In the genomic region with DNA sequence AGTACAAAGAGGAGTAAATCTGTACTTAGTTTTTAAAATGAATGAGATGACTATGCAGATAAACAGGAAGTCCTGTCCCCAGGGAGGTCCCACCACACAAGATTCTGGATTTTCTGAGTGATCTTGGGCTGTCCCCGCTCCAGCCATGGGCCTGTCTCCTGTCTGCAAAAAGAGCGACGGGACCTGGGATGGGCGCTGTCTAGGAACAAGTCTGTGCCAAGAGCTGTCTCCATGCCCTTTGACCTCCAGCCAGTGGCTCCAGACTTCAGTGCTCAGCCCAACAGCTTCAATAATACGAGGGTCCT, we compare ENCODE assay signal across 9 cellular contexts. TPM values are rescaled to one million over a fixed set of nuclear protein-coding genes. Genes with fewer than 3 reads are reported as not detected.
DNase-seq lines count a peak whose midpoint lies in the region; ATAC-seq, FAIRE-seq and TF ChIP-seq lines count a peak whose summit lies in the region.
"Had no signal": no experiment of that assay in that cellular context is flagged by ENCODE, and none has a peak within 500 bp of the region (broad histone marks: within the 10 kb centered on the region; RNA-seq: fewer than 3 reads in every experiment).

No MANE protein-coding gene starts in this region.

- intact Hi-C loops in psoas muscle (cut with DNase I): no loop called here

- POLR2A ChIA-PET in CD8-positive, alpha-beta memory T cell (lab: Charles Lee): no interaction called here

- H3K9ac ChIP-seq in OCI-LY3 (ENCODE audit: low read length): no peak overlapping the region

- peak overlapping the region in 5 of 8 donors; percentile 35 to 100 (median 72) for H3K27ac Mint-ChIP-seq in CD8-positive, alpha-beta memory T cell

- TF ChIP-seq CTCF in OCI-LY3 (IDR thresholded peaks at IDR 0.05; ENCODE audit: low read depth, low read length) (no peak), coronary artery (IDR thresholded peaks at IDR 0.05) (no peak), psoas muscle (IDR thresholded peaks at IDR 0.05) (no peak), D721Med (IDR thresholded peaks at IDR 0.05; ENCODE audit: insufficient read depth, missing control alignments) (no peak)

- H3K36me3 Mint-ChIP-seq in CD8-positive, alpha-beta memory T cell: peaks cover 0 to 24% (median 0%) of the 10 kb centered on the region in 3 donors

- WGBS in psoas muscle, 3 donors: 57 to 73% (median 62%) methylated on average over 5 of the region's 5 CpGs

- peaks cover 82% of the 10 kb centered on the region for H4K20me1 ChIP-seq in OCI-LY3 (ENCODE audit: insufficient read depth, low read length)

- no peaks in the 10 kb centered on the region for H3K9me3 ChIP-seq in CD8-positive, alpha-beta memory T cell (ENCODE audit: low read length)
- H3K9me3 ChIP-seq in OCI-LY3 (ENCODE audit: insufficient read depth, low read length) (no peaks in the 10 kb centered on the region), psoas muscle (no peaks in the 10 kb centered on the region)

- H3K27me3 Mint-ChIP-seq in CD8-positive, alpha-beta memory T cell: peaks cover 0 to 1% of the 10 kb centered on the region in 2 donors

- no peaks in the 10 kb centered on the region for H3K9me3 Mint-ChIP-seq in CD8-positive, alpha-beta memory T cell

- H3K4me1 ChIP-seq in CD8-positive, alpha-beta memory T cell (ENCODE audit: insufficient read depth, low read length): peaks cover 40% of the 10 kb centered on the region
- H3K4me1 ChIP-seq in OCI-LY3 (ENCODE audit: low read length): peaks cover 92% of the 10 kb centered on the region
- H3K4me1 ChIP-seq in psoas muscle: peaks cover 70% of the 10 kb centered on the region

- no peak for DNase-seq in CD8-positive, alpha-beta memory T cell
- DNase-seq in coronary artery (ENCODE audit: low spot score): no peak
- no peak for DNase-seq in psoas muscle
- DNase-seq in stimulated activated CD4-positive, alpha-beta T cell treated with anti-CD3 and anti-CD28 coated beads, Interleukin-4, amount 100 ng/mL, for 4 hours: no peak
- DNase-seq in D721Med (ENCODE audit: insufficient read length, low spot score): no peak
- DNase-seq in ecto neural progenitor cell (ENCODE audit: low spot score): no peak

- no peak overlapping the region for H3K4me3 ChIP-seq in CD8-positive, alpha-beta memory T cell (ENCODE audit: low read length)
- H3K4me3 ChIP-seq in OCI-LY3 (ENCODE audit: low read length) (peak overlapping the region; percentile 23; the same call in 1 of the 2 replicates), coronary artery (no peak overlapping the region), psoas muscle (peak overlapping the region; percentile 2)

- ATAC-seq in psoas muscle (no peak), HG02763 (IDR thresholded peaks at IDR 0.05; ENCODE audit: unreplicated experiment) (no peak)

- H3K4me2 ChIP-seq in OCI-LY3 (ENCODE audit: low read length): peak overlapping the region; percentile 68

- H2AFZ ChIP-seq in OCI-LY3 (ENCODE audit: low read depth, low read length): no peak overlapping the region

- H3K27me3 ChIP-seq in CD8-positive, alpha-beta memory T cell (ENCODE audit: insufficient read depth, low read length, poor library complexity, severe bottlenecking): no peaks in the 10 kb centered on the region
- H3K27me3 ChIP-seq in OCI-LY3 (ENCODE audit: low read depth, low read length) (no peaks in the 10 kb centered on the region), psoas muscle (ENCODE audit: insufficient read depth in 3 of 3, low read length in 2 of 3) (no peaks in the 10 kb centered on the region)

- CTCF ChIA-PET in CD8-positive, alpha-beta memory T cell (lab: Charles Lee): no interaction called here

- no peak overlapping the region for H3K4me3 Mint-ChIP-seq in CD8-positive, alpha-beta memory T cell

- H3K27ac ChIP-seq in CD8-positive, alpha-beta memory T cell (ENCODE audit: low read depth, low read length): no peak overlapping the region
- H3K27ac ChIP-seq in OCI-LY3 (ENCODE audit: low read length) (peak overlapping the region; percentile 94), coronary artery (peak overlapping the region; percentile 76 to 89), psoas muscle (peak overlapping the region; percentile 96)

- FAIRE-seq in D721Med (lab: Jason Lieb, UNC): no peak
- FAIRE-seq: urothelium cell line had no signal

- H3K4me1 Mint-ChIP-seq in CD8-positive, alpha-beta memory T cell: peaks cover 67 to 85% (median 76%) of the 10 kb centered on the region in 3 donors

- H3K79me2 ChIP-seq in OCI-LY3 (ENCODE audit: low read length): peaks cover 95% of the 10 kb centered on the region

- no peaks in the 10 kb centered on the region for H3K36me3 ChIP-seq in CD8-positive, alpha-beta memory T cell (ENCODE audit: insufficient read depth, low read length)
- peaks cover 52% of the 10 kb centered on the region for H3K36me3 ChIP-seq in OCI-LY3 (replicated peaks; ENCODE audit: low read depth, low read length)
- H3K36me3 ChIP-seq in psoas muscle (ENCODE audit: insufficient read depth in 1 of 2, low read depth in 1 of 2): peaks cover 0 to 11% of the 10 kb centered on the region in 2 donors

RNA-seq across cellular contexts. Expression of a gene that starts 6.0 kb away (rescaled TPM):
- total RNA-seq in CD8-positive, alpha-beta memory T cell: 100 to 1,000 TPM; 102 to 105 TPM
- polyA plus RNA-seq in CD8-positive, alpha-beta memory T cell: 14.1 TPM
- 10 to 100 TPM; 41.4 to 61.8 (median 49.0) TPM for total RNA-seq in psoas muscle
- 100 to 1,000 TPM in 1 of 3 donors, 10 to 100 TPM in 2; 33.4 to 193 (median 63.6) TPM for polyA plus RNA-seq in psoas muscle

RNA-seq across cellular contexts. Expression of a gene that starts 38.5 kb away (rescaled TPM):
- total RNA-seq in CD8-positive, alpha-beta memory T cell: 10 to 100 TPM; 29.0 to 31.7 TPM
- polyA plus RNA-seq in CD8-positive, alpha-beta memory T cell: 23.4 TPM
- total RNA-seq in psoas muscle: 10 to 100 TPM; 23.2 to 40.3 (median 30.3) TPM
- 10 to 100 TPM; 13.6 to 28.2 (median 24.8) TPM for polyA plus RNA-seq in psoas muscle

Comparison
In these comparisons a context has a peak if more than half of its experiments do, and no peak if none do; other contexts are left out.
1. H3K4me3 ChIP-seq: peak in OCI-LY3 (single experiment) and psoas muscle (single experiment); none in CD8-positive, alpha-beta memory T cell (single experiment) and coronary artery (single experiment).